In the genomic region with DNA sequence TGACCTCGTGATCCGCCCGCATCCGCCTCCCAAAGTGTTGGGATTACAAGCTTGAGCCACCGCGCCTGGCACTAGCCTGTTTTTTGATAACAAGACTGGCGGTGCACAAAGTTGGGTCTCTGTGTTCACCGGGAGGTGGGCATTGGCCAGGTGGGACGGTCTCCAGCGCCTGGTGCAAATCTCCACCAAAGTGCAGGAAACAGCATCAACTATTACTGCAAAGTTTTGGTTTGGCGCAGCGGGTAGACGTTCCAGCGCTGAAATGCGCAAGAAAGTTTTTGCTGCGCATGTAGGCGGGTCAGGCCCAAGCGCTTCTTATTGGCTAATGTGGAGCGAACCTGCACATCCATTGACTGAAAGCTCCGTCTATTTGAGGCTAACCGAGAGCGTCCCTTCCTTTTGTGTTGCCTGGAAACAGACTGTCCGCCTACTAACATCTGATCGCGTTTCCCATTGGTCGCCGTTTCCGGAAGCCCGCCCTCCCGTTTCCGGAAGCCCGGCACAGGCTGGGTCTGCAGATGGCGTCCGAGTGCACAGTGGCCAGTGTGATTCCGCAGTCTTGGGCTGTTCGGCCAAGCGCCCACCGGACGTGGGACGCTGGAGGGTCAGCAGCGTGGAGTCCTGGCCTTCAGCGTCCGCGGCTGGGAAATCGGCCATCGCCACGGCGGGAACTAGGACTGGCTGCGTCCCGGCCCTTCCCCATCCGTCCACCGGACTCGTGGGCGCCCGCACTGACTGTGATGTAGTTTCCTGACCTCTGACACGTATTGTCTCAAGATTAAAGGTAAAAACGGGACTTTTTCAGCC, we compare ENCODE assay signal across 1 cellular context.
TF ChIP-seq lines count a peak whose summit lies in the region.

No MANE protein-coding gene starts in this region.

TF ChIP-seq in SK-N-SH, 30 proteins besides CTCF, POLR2A, EP300 and RAD21 (continued from another document):
- peak; percentile 87 for TF ChIP-seq TAF1 (IDR thresholded peaks at IDR 0.05; ENCODE audit: borderline replicate concordance, low read depth, low read length)
- TF ChIP-seq ZBTB33 (IDR thresholded peaks at IDR 0.05; ENCODE audit: borderline replicate concordance, low read depth): no peak
- peak; percentile 68 for TF ChIP-seq RFX5 (IDR thresholded peaks at IDR 0.05; ENCODE audit: low read length)
- TF ChIP-seq GATA2 (CRISPR knock-in tag; IDR thresholded peaks at IDR 0.05): no peak
- TF ChIP-seq, protein P1, sequence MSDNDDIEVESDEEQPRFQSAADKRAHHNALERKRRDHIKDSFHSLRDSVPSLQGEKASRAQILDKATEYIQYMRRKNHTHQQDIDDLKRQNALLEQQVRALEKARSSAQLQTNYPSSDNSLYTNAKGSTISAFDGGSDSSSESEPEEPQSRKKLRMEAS (IDR thresholded peaks at IDR 0.05; ENCODE audit: low read depth): peak; percentile 77
- TF ChIP-seq ELF1 (IDR thresholded peaks at IDR 0.05): 0 out of 2 replicates have a peak, but pooled peaks have one; percentile 34
- TF ChIP-seq, protein P2, sequence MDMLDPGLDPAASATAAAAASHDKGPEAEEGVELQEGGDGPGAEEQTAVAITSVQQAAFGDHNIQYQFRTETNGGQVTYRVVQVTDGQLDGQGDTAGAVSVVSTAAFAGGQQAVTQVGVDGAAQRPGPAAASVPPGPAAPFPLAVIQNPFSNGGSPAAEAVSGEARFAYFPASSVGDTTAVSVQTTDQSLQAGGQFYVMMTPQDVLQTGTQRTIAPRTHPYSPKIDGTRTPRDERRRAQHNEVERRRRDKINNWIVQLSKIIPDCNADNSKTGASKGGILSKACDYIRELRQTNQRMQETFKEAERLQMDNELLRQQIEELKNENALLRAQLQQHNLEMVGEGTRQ (IDR thresholded peaks at IDR 0.05; ENCODE audit: borderline replicate concordance, low read depth, low read length): no peak
- TF ChIP-seq MXI1 (IDR thresholded peaks at IDR 0.05; ENCODE audit: low read depth, low read length): peak; percentile 92
- TF ChIP-seq CHD2 (IDR thresholded peaks at IDR 0.05; ENCODE audit: low read length, partially characterized antibody): peak; percentile 66
- peak; percentile 14 for TF ChIP-seq SMC3 (IDR thresholded peaks at IDR 0.05; ENCODE audit: low read depth, low read length)
- TF ChIP-seq NRF1 (IDR thresholded peaks at IDR 0.05; ENCODE audit: low read depth, low read length): peak; percentile 89
- no peak for TF ChIP-seq FOXM1 (IDR thresholded peaks at IDR 0.05; ENCODE audit: low read depth)
- peak; percentile 85 for TF ChIP-seq YY1 (IDR thresholded peaks at IDR 0.05; ENCODE audit: low read depth)
- peak; percentile 90 for TF ChIP-seq IRF3 (IDR thresholded peaks at IDR 0.05; ENCODE audit: low read depth, low read length)
- 0 out of 2 replicates have a peak, but pooled peaks have one; percentile 15 for TF ChIP-seq SIN3A (IDR thresholded peaks at IDR 0.05; ENCODE audit: borderline replicate concordance, low read depth, low read length)
- TF ChIP-seq REST (IDR thresholded peaks at IDR 0.05; ENCODE audit: low read depth, low read length): no peak
- peak; percentile 77; the same call in 1 of the 2 replicates for TF ChIP-seq RCOR1 (IDR thresholded peaks at IDR 0.05; ENCODE audit: low read length)
- no peak for TF ChIP-seq EZH2phosphoT487 (IDR thresholded peaks at IDR 0.05; ENCODE audit: borderline replicate concordance, low read depth)
- TF ChIP-seq JUND (IDR thresholded peaks at IDR 0.05): no peak
